27 cellular contexts compared by ENCODE assay signal in the genomic region with DNA sequence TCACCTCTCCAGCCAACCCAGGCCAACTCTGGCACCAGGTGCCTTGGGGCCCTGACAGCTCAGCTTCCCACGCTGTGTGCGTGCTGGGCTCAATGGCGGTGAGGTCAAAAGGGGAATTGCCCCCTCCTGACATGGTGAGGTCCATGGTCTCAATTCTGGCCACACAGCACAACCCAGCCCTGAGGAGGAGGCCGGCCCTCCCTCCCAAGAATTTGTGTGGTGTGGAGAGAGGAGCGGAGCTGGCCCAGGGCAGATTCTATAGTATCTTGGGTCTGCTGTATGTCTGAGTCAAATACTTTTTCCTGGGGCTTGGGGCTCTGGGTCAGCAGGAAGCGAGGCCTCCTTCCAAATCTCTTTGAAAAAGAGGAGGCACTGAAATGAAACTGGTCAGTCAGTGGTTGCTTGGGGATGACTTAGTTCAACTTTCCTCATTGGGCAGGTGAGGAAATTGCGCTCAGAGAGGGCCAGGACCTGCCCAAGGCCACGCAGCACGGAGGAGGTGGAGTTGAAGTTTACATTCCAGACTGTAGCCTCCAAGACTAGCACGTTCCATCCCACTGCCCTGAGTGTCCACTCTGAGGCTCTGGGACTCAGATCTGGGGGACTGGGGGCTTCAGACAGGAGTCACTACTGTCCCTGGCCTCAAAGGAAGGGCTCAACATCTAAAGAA. TPM values are rescaled to one million over a fixed set of nuclear protein-coding genes. Genes with fewer than 3 reads are reported as not detected.
DNase-seq lines count a peak whose midpoint lies in the region; ATAC-seq, FAIRE-seq and TF ChIP-seq lines count a peak whose summit lies in the region.
"Had no signal": no experiment of that assay in that cellular context is flagged by ENCODE, and none has a peak within 500 bp of the region (broad histone marks: within the 10 kb centered on the region; RNA-seq: fewer than 3 reads in every experiment).

No MANE protein-coding gene starts in this region.

- intact Hi-C loops in heart left ventricle (cut with DNase I) (loop anchor here in 1 of 10 donors (5.0 kb wide), 1 partner anchor 46 kb away; no protein-coding TSS in a partner anchor), cardiac septum (cut with DNase I) (no loop called here), HepG2 (cut with micrococcal nuclease; ENCODE audit: unreplicated experiment) (loop anchor here (5.0 kb wide), 1 partner anchor 64 kb away; no protein-coding TSS in a partner anchor), tibial artery (cut with DNase I; ENCODE audit: low total_unique reads) (no loop called here)

- no peaks in the 10 kb centered on the region for H3K9me3 Mint-ChIP-seq in osteocyte (ENCODE audit: unreplicated experiment)
- no peaks in the 10 kb centered on the region for H3K9me3 Mint-ChIP-seq in immature natural killer cell
- H3K9me3 Mint-ChIP-seq: CD8-positive, alpha-beta T cell had no signal

- H2AFZ ChIP-seq in HepG2 (ENCODE audit: low read length), result no peak overlapping the region
- H2AFZ ChIP-seq: PC-9 had no signal

- H3K79me2 ChIP-seq in HepG2 (ENCODE audit: insufficient read depth, low read length), result peaks cover 29% of the 10 kb centered on the region

- TF ChIP-seq EP300 in HepG2 (IDR thresholded peaks at IDR 0.05; ENCODE audit: low read depth in 2 of 2, low read length in 2 of 2) (no peak), HepG2 (CRISPR knock-in tag; IDR thresholded peaks at IDR 0.05; ENCODE audit: borderline replicate concordance) (no peak)

- H3K36me3 Mint-ChIP-seq in osteocyte (ENCODE audit: unreplicated experiment) (peaks cover 9% of the 10 kb centered on the region), immature natural killer cell (no peaks in the 10 kb centered on the region)
- H3K36me3 Mint-ChIP-seq: CD8-positive, alpha-beta T cell had no signal

- no peak for ATAC-seq in heart left ventricle
- ATAC-seq in HepG2, result no peak
- ATAC-seq: CD8-positive, alpha-beta T cell; HCT116 had no signal

- no peak for TF ChIP-seq CTCF in heart left ventricle (IDR thresholded peaks at IDR 0.05)
- no peak for TF ChIP-seq CTCF in HepG2 (CRISPR knock-in tag; IDR thresholded peaks at IDR 0.05)
- no peak for TF ChIP-seq CTCF in osteocyte (IDR thresholded peaks at IDR 0.05)
- TF ChIP-seq CTCF in tibial artery (IDR thresholded peaks at IDR 0.05), result no peak
- no peak for TF ChIP-seq CTCF in RWPE1 (conservative IDR thresholded peaks at IDR 0.05; ENCODE audit: low read depth)
- no peak for TF ChIP-seq CTCF in GM10266 (IDR thresholded peaks at IDR 0.05; ENCODE audit: control insufficient read depth, insufficient read depth, low read depth, missing control alignments)

- WGBS in heart left ventricle, 4 donors, result 93 to 97% (median 95%) methylated on average over 10 of the region's 10 CpGs
- WGBS in HepG2 (ENCODE audit: low lambda C conversion rate), result 96% methylated on average over 5 of the region's 10 CpGs

- H4K20me1 ChIP-seq in HepG2 (ENCODE audit: insufficient read depth, low read length), result peaks cover 9% of the 10 kb centered on the region; the same call in 1 of the 2 replicates

- BruUV-seq in HepG2 (replicated peaks; lab: Mats Ljungman, UMichigan), result no TSS peak

- POLR2A ChIA-PET in HepG2 (lab: Yijun Ruan, JAX), result interaction anchor here (0.9 to 10.0 kb wide), 3 partner anchors 12 to 119 kb away, joined by 3 to 252 read pairs (median 3); partner anchors contain the start of genes AMBP and COL27A1
- POLR2A ChIA-PET in RWPE1 (lab: Yijun Ruan, JAX; ENCODE audit: low non-redundant PET), result no interaction called here

- H3K27me3 ChIP-seq in heart left ventricle (no peaks in the 10 kb centered on the region), HepG2 (ENCODE audit: control insufficient read depth in 1 of 2, insufficient read depth in 2 of 2, low read length in 2 of 2) (no peaks in the 10 kb centered on the region), tibial artery (no peaks in the 10 kb centered on the region)

- H3K4me1 Mint-ChIP-seq in osteocyte (ENCODE audit: unreplicated experiment) (peaks cover 77% of the 10 kb centered on the region), immature natural killer cell (no peaks in the 10 kb centered on the region)
- H3K4me1 Mint-ChIP-seq: B cell had no signal

- H3K36me3 ChIP-seq in heart left ventricle (no peaks in the 10 kb centered on the region), HepG2 (replicated peaks in 1 of 2; ENCODE audit: control insufficient read depth in 1 of 2, insufficient read depth in 2 of 2, low read length in 2 of 2) (peaks cover 30 to 62% of the 10 kb centered on the region in 2 experiments), tibial artery (peaks cover 0 to 6% (median 0%) of the 10 kb centered on the region in 3 donors)

- H3K27ac ChIP-seq in heart left ventricle (peak overlapping the region in 1 of 12 donors; percentile 30), HepG2 (ENCODE audit: extremely low read length, insufficient read depth, low read length) (no peak overlapping the region), tibial artery (peak overlapping the region; percentile 59 to 67), RWPE1 (no peak overlapping the region)
- H3K27ac ChIP-seq: 22Rv1, C4-2B, PC-9 had no signal

- no peaks in the 10 kb centered on the region for H3K27me3 Mint-ChIP-seq in osteocyte (ENCODE audit: unreplicated experiment)
- peaks cover 0 to 7% (median 0%) of the 10 kb centered on the region in 3 donors for H3K27me3 Mint-ChIP-seq in immature natural killer cell (ENCODE audit: low read depth in 3 of 3)
- H3K27me3 Mint-ChIP-seq: B cell had no signal

- CTCF ChIA-PET in HepG2 (lab: Yijun Ruan, JAX; ENCODE audit: low intra/inter-chr PET ratio, low total read pairs), result no interaction called here
- CTCF ChIA-PET in RWPE1 (lab: Yijun Ruan, JAX), result interaction anchor here (1.4 to 2.4 kb wide), 2 partner anchors 16 to 88 kb away, joined by 4 to 9 read pairs; partner anchors contain the start of gene COL27A1

- DNase-seq in heart left ventricle (peak in 3 of 5 donors; percentile 15 to 20 (median 19)), cardiac septum (ENCODE audit: low spot score) (no peak), HepG2 (ENCODE audit: low spot score) (no peak), osteocyte (ENCODE audit: extremely low spot score, unreplicated experiment) (no peak), tibial artery (no peak), immature natural killer cell (no peak), RWPE1 (ENCODE audit: low spot score) (no peak), GM10266 (ENCODE audit: extremely low spot score) (no peak)
- DNase-seq: Caco-2; CD8-positive, alpha-beta T cell; GDM1; KBM-7; MV-4-11; NCI-H1105; NCI-H1436 treated with DMSO at 0.1 percent for 48 hours; NCI-H187 treated with DMSO at 0.1 percent for 48 hours; NCI-H446; NCI-H524 treated with DMSO at 0.1 percent for 48 hours; NCI-H82; PC-9; SHP77 had no signal

- no peak for FAIRE-seq in HepG2 (lab: Jason Lieb, UNC)
- FAIRE-seq: GM12892, GM19239 had no signal

- in situ Hi-C loops in HepG2 (cut with HindIII; ENCODE audit: extremely low pct_ligation_motif_present, low pct_unique_long_range_greater_than_20kb), result no loop called here

- TF ChIP-seq RAD21 in HepG2 (CRISPR knock-in tag; IDR thresholded peaks at IDR 0.05), result no peak

- H3K4me1 ChIP-seq in heart left ventricle, result peaks cover 0 to 54% (median 24%) of the 10 kb centered on the region in 12 donors
- H3K4me1 ChIP-seq in HepG2 (ENCODE audit: insufficient read depth, low read length), result peaks cover 45% of the 10 kb centered on the region
- H3K4me1 ChIP-seq in tibial artery, result peaks cover 4 to 85% (median 62%) of the 10 kb centered on the region in 4 donors

- H3K4me3 Mint-ChIP-seq in osteocyte (ENCODE audit: unreplicated experiment) (peak overlapping the region; percentile 27), immature natural killer cell (no peak overlapping the region)
- H3K4me3 Mint-ChIP-seq: B cell; CD8-positive, alpha-beta T cell had no signal

- H3K4me3 ChIP-seq in heart left ventricle (no peak overlapping the region), HepG2 (replicated peaks in 1 of 3; ENCODE audit: insufficient read depth in 1 of 3, low read depth in 2 of 3, low read length in 3 of 3) (no peak overlapping the region), tibial artery (no peak overlapping the region)
- H3K4me3 ChIP-seq: PC-9 had no signal

- H3K9me3 ChIP-seq in heart left ventricle (no peaks in the 10 kb centered on the region), HepG2 (ENCODE audit: low read length) (no peaks in the 10 kb centered on the region), tibial artery (no peaks in the 10 kb centered on the region)
- H3K9me3 ChIP-seq: Caco-2 had no signal

- H3K4me2 ChIP-seq in HepG2 (ENCODE audit: low read depth, low read length), result no peak overlapping the region
- H3K4me2 ChIP-seq: PC-9 had no signal

- H3K27ac Mint-ChIP-seq in osteocyte (ENCODE audit: unreplicated experiment) (peak overlapping the region; percentile 98), immature natural killer cell (no peak overlapping the region)
- H3K27ac Mint-ChIP-seq: B cell; CD8-positive, alpha-beta T cell had no signal

- no peak overlapping the region for H3K9ac ChIP-seq in HepG2 (ENCODE audit: insufficient read depth, low read depth, low read length)

- TF ChIP-seq POLR2A in heart left ventricle (IDR thresholded peaks at IDR 0.05) (no peak), HepG2 (IDR thresholded peaks at IDR 0.05; ENCODE audit: insufficient read depth in 1 of 2, low read depth in 2 of 2, low read length in 2 of 2) (no peak)

RNA-seq across cellular contexts. Expression of gene COL27A1, which starts 15.6 kb away (rescaled TPM):
- total RNA-seq in heart left ventricle (10 to 100 TPM in 1 of 9 donors, 1 to 10 TPM in 8; 2.3 to 10.8 (median 5.2) TPM), cardiac septum (12.8 TPM), HepG2 (2016; rRNA removed; fragmentation: Illumina TruSeq; extraction: Trizol) (13.1 and 71.3 TPM in 2 replicates), osteocyte (44.4 and 44.8 TPM in 2 replicates)
- polyA plus RNA-seq in heart left ventricle (10 to 100 TPM in 1 of 2 donors, 1 to 10 TPM in 1; 2.7 to 14.2 TPM), HepG2 (2011; rRNA removed) (89.1 and 105 TPM in 2 replicates), immature natural killer cell (not detected)
- 24.4 and 27.4 TPM in 2 replicates for total RNA-seq in HepG2 (2016; cell fraction: cytosol; rRNA removed; fragmentation: Illumina TruSeq; extraction: Trizol; ENCODE audit: low read depth)
- 11.3 and 76.4 TPM in 2 replicates for total RNA-seq in HepG2 (2016; cell fraction: insoluble cytoplasmic fraction; rRNA removed; fragmentation: Illumina TruSeq; extraction: Trizol)
- total RNA-seq in HepG2 (2016; cell fraction: membrane; rRNA removed; fragmentation: Illumina TruSeq; extraction: Trizol), result 17.0 and 18.6 TPM in 2 replicates
- total RNA-seq in HepG2 (2016; cell fraction: nucleus; rRNA removed; fragmentation: Illumina TruSeq; extraction: Trizol), result 127 and 145 TPM in 2 replicates
- 8.5 and 16.4 TPM in 2 replicates for polyA plus RNA-seq in HepG2 (2011; cell fraction: cytosol; rRNA removed)
- polyA plus RNA-seq in HepG2 (2011; cell fraction: nucleus; rRNA removed), result 1,276 and 1,843 TPM in 2 replicates
- polyA plus RNA-seq in HepG2 (2012), result 63.8 and 83.6 TPM in 2 replicates
- polyA plus RNA-seq in HepG2 (2016; cell fraction: cytosol; fragmentation: Illumina TruSeq; extraction: Trizol; ENCODE audit: low read depth), result 2.0 and 2.7 TPM in 2 replicates
- 13.5 and 15.6 TPM in 2 replicates for polyA plus RNA-seq in HepG2 (2016; cell fraction: insoluble cytoplasmic fraction; fragmentation: Illumina TruSeq; extraction: Trizol; ENCODE audit: low read depth)
- polyA plus RNA-seq in HepG2 (2016; cell fraction: membrane; fragmentation: Illumina TruSeq; extraction: Trizol; ENCODE audit: low read depth), result 4.3 and 4.5 TPM in 2 replicates
- polyA plus RNA-seq in HepG2 (2016; cell fraction: nucleus; fragmentation: Illumina TruSeq; extraction: Trizol; ENCODE audit: insufficient read depth, low read depth), result 665 and 720 TPM in 2 replicates
- 11.6 and 59.4 TPM in 2 replicates for polyA minus RNA-seq in HepG2 (2011; rRNA and poly(A)+ RNA removed; ENCODE audit: low replicate concordance)
- polyA minus RNA-seq in HepG2 (2011; cell fraction: cytosol; rRNA and poly(A)+ RNA removed), result 5.5 and 10.9 TPM in 2 replicates
- polyA minus RNA-seq in HepG2 (2011; cell fraction: nucleus; rRNA and poly(A)+ RNA removed), result 155 and 169 TPM in 2 replicates

Comparison
In these comparisons a context has a peak if more than half of its experiments do, and no peak if none do; other contexts are left out.
1. DNase-seq: peak in heart left ventricle (3 of 5); none in cardiac septum (single experiment), HepG2 (single experiment), osteocyte (single experiment), tibial artery (0 of 2), immature natural killer cell (0 of 3), RWPE1 (single experiment) and GM10266 (single experiment).
2. H3K27ac ChIP-seq: peak in tibial artery (2 of 2); none in HepG2 (single experiment) and RWPE1 (single experiment).